18 cellular contexts compared by ENCODE assay signal in genomic region chr3:64384561-64384960, GRCh38.
"Had no signal": no experiment of that assay in that cellular context is flagged by ENCODE, and none has a peak within 500 bp of the region (broad histone marks: within the 10 kb centered on the region; RNA-seq: fewer than 3 reads in every experiment).

No MANE protein-coding gene starts in this region.

- H3K4me3 Mint-ChIP-seq: central memory CD8-positive, alpha-beta T cell; effector memory CD8-positive, alpha-beta T cell; naive thymus-derived CD8-positive, alpha-beta T cell; stimulated activated effector memory CD8-positive, alpha-beta T cell treated with anti-CD3 and anti-CD28 coated beads, Interleukin-12 subunit alpha, Interleukin-12 subunit beta, amount 100 ng/mL, for 72 hours; type B pancreatic cell had no signal

- DNase-seq: effector memory CD8-positive, alpha-beta T cell; erythroblast; gastrocnemius medialis; kidney; left colon; mucosa of descending colon; naive thymus-derived CD8-positive, alpha-beta T cell; posterior cingulate gyrus; right cardiac atrium; stimulated activated CD4-positive, alpha-beta T cell treated with anti-CD3 and anti-CD28 coated beads, Interleukin-4, amount 100 ng/mL, for 1 hour; stimulated activated CD8-positive, alpha-beta memory T cell treated with anti-CD3 and anti-CD28 coated beads, Interleukin-4, amount 100 ng/mL, for 48 hours; stimulated activated naive CD8-positive, alpha-beta T cell treated with anti-CD3 and anti-CD28 coated beads, Interleukin-15, Interleukin-2, amounts not matched to agents 100 U/mL and 50 U/mL, for 24 hours; thyroid gland had no signal

- H3K9me3 Mint-ChIP-seq: central memory CD8-positive, alpha-beta T cell; naive thymus-derived CD8-positive, alpha-beta T cell; stimulated activated effector memory CD8-positive, alpha-beta T cell treated with anti-CD3 and anti-CD28 coated beads, Interleukin-12 subunit alpha, Interleukin-12 subunit beta, amount 100 ng/mL, for 72 hours had no signal

- H3K27me3 Mint-ChIP-seq: central memory CD8-positive, alpha-beta T cell; type B pancreatic cell had no signal

- H3K4me1 Mint-ChIP-seq: central memory CD8-positive, alpha-beta T cell; naive thymus-derived CD8-positive, alpha-beta T cell; stimulated activated effector memory CD8-positive, alpha-beta T cell treated with anti-CD3 and anti-CD28 coated beads, Interleukin-12 subunit alpha, Interleukin-12 subunit beta, amount 100 ng/mL, for 72 hours had no signal

- FAIRE-seq: kidney, urothelium cell line had no signal

- H3K4me3 ChIP-seq: gastrocnemius medialis, mucosa of descending colon, suprapubic skin, thyroid gland had no signal

- ATAC-seq: effector memory CD8-positive, alpha-beta T cell; gastrocnemius medialis; left colon; mucosa of descending colon; naive thymus-derived CD8-positive, alpha-beta T cell; right cardiac atrium; stimulated activated effector memory CD8-positive, alpha-beta T cell treated with anti-CD3 and anti-CD28 coated beads, Interleukin-12 subunit alpha, Interleukin-12 subunit beta, amount 100 ng/mL, for 72 hours; stimulated activated naive CD8-positive, alpha-beta T cell treated with anti-CD3 and anti-CD28 coated beads, Interleukin-15, Interleukin-2, amounts not matched to agents 100 U/mL and 50 U/mL, for 24 hours had no signal

- H3K27ac Mint-ChIP-seq: effector memory CD8-positive, alpha-beta T cell; stimulated activated effector memory CD8-positive, alpha-beta T cell treated with anti-CD3 and anti-CD28 coated beads, Interleukin-12 subunit alpha, Interleukin-12 subunit beta, amount 100 ng/mL, for 72 hours; type B pancreatic cell had no signal

- H3K36me3 Mint-ChIP-seq: naive thymus-derived CD8-positive, alpha-beta T cell; stimulated activated effector memory CD8-positive, alpha-beta T cell treated with anti-CD3 and anti-CD28 coated beads, Interleukin-12 subunit alpha, Interleukin-12 subunit beta, amount 100 ng/mL, for 72 hours had no signal
